Comparison of ENCODE assay signal across 21 cellular contexts in the genomic region with DNA sequence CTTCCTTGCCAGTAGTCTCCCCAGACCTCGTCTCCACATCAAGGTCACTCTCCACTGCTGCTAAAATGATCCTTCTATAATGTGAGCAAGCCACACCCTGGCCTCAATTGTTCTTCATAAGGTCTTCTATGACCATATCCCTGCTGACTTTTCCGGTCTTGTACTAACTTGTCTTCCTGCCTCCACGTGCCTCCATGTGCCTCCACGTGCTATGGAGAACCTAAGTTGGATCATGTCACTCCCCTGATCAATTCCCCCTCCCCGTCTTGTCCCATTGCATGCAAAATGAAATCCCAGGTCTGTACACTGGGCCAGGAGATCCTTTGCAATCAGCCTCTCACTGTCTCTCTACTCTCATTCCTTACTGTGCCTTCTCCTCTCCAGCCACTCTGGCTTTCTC.
A peak's percentile ranks its signal among the peaks of the same experiment; 100 is the strongest.
DNase-seq lines count a peak whose midpoint lies in the region; ATAC-seq, FAIRE-seq and TF ChIP-seq lines count a peak whose summit lies in the region.
"Had no signal": no experiment of that assay in that cellular context is flagged by ENCODE, and none has a peak within 500 bp of the region (broad histone marks: within the 10 kb centered on the region; RNA-seq: fewer than 3 reads in every experiment).

No MANE protein-coding gene starts in this region.

- intact Hi-C loops in HepG2 (cut with micrococcal nuclease; ENCODE audit: unreplicated experiment) = no loop called here
- intact Hi-C loops in right lobe of liver (cut with DNase I) = no loop called here

- POLR2A ChIA-PET in HepG2 (lab: Yijun Ruan, JAX) = no interaction called here

- no peaks in the 10 kb centered on the region for H3K4me1 ChIP-seq in HepG2 (ENCODE audit: insufficient read depth, low read length)
- no peaks in the 10 kb centered on the region for H3K4me1 ChIP-seq in right lobe of liver
- H3K4me1 ChIP-seq in foreskin keratinocyte = no peaks in the 10 kb centered on the region

- TF ChIP-seq RAD21 in HepG2 (CRISPR knock-in tag; IDR thresholded peaks at IDR 0.05) = no peak

- TF ChIP-seq POLR2A in HepG2 (IDR thresholded peaks at IDR 0.05; ENCODE audit: insufficient read depth in 1 of 2, low read depth in 2 of 2, low read length in 2 of 2) (no peak), right lobe of liver (IDR thresholded peaks at IDR 0.05) (no peak)

- no peaks in the 10 kb centered on the region for H3K36me3 Mint-ChIP-seq in nephron progenitor cell (ENCODE audit: low read depth)
- H3K36me3 Mint-ChIP-seq: CD4-positive, CD25-positive, alpha-beta regulatory T cell; CD8-positive, alpha-beta memory T cell; IgD-negative memory B cell had no signal

- 25% methylated on average over 5 of the region's 5 CpGs for WGBS in HepG2 (ENCODE audit: low lambda C conversion rate)
- 63% methylated on average over 4 of the region's 5 CpGs for WGBS in right lobe of liver (ENCODE audit: insufficient coverage, low coverage, low lambda C conversion rate, missing lambda C conversion rate)

- BruUV-seq in HepG2 (replicated peaks; lab: Mats Ljungman, UMichigan) = no TSS peak

- H3K27me3 ChIP-seq in HepG2 (ENCODE audit: control insufficient read depth in 1 of 2, insufficient read depth in 2 of 2, low read length in 2 of 2) = peaks cover 0 to 27% of the 10 kb centered on the region in 2 experiments; a peak in 3 of 5 replicates
- no peaks in the 10 kb centered on the region for H3K27me3 ChIP-seq in right lobe of liver
- no peaks in the 10 kb centered on the region for H3K27me3 ChIP-seq in foreskin keratinocyte
- H3K27me3 ChIP-seq: BE2C had no signal

- H3K9ac ChIP-seq in HepG2 (ENCODE audit: insufficient read depth, low read depth, low read length) = no peak overlapping the region

- H3K4me3 Mint-ChIP-seq in nephron progenitor cell = no peak overlapping the region
- H3K4me3 Mint-ChIP-seq: CD4-positive, CD25-positive, alpha-beta regulatory T cell; CD8-positive, alpha-beta memory T cell; H9 had no signal

- TF ChIP-seq EP300 in HepG2 (IDR thresholded peaks at IDR 0.05; ENCODE audit: low read depth in 2 of 2, low read length in 2 of 2) (no peak), HepG2 (CRISPR knock-in tag; IDR thresholded peaks at IDR 0.05; ENCODE audit: borderline replicate concordance) (no peak)

- FAIRE-seq in HepG2 (lab: Jason Lieb, UNC) = no peak
- FAIRE-seq: GM12878, H1 had no signal

- no peak for DNase-seq in HepG2 (ENCODE audit: low spot score)
- DNase-seq in right lobe of liver = no peak
- peak in 1 of 2 donors; percentile 20 for DNase-seq in foreskin keratinocyte
- no peak for DNase-seq in nephron progenitor cell
- no peak for DNase-seq in left lobe of liver (ENCODE audit: low spot score)
- DNase-seq: BE2C; C1 segment of cervical spinal cord; CD4-positive, CD25-positive, alpha-beta regulatory T cell; CD8-positive, alpha-beta memory T cell; COR-L47; DMS 273 treated with DMSO at 0.1 percent for 48 hours; DMS53; DND-41; EL; H9 had no signal

- TF ChIP-seq CTCF in HepG2 (CRISPR knock-in tag; IDR thresholded peaks at IDR 0.05) (no peak), right lobe of liver (IDR thresholded peaks at IDR 0.05) (no peak), foreskin keratinocyte (conservative IDR thresholded peaks at IDR 0.05) (no peak), nephron progenitor cell (IDR thresholded peaks at IDR 0.05) (no peak)

- no peaks in the 10 kb centered on the region for H3K79me2 ChIP-seq in HepG2 (ENCODE audit: insufficient read depth, low read length)

- peaks cover 12% of the 10 kb centered on the region for H3K27me3 Mint-ChIP-seq in nephron progenitor cell (ENCODE audit: low read depth, poor library complexity)

- H3K9me3 ChIP-seq in HepG2 (ENCODE audit: low read length) = no peaks in the 10 kb centered on the region
- no peaks in the 10 kb centered on the region for H3K9me3 ChIP-seq in right lobe of liver

- in situ Hi-C loops in HepG2 (cut with HindIII; ENCODE audit: extremely low pct_ligation_motif_present, low pct_unique_long_range_greater_than_20kb) = no loop called here

- CTCF ChIA-PET in HepG2 (lab: Yijun Ruan, JAX; ENCODE audit: low intra/inter-chr PET ratio, low total read pairs) = no interaction called here

- H3K36me3 ChIP-seq in HepG2 (replicated peaks in 1 of 2; ENCODE audit: control insufficient read depth in 1 of 2, insufficient read depth in 2 of 2, low read length in 2 of 2) (no peaks in the 10 kb centered on the region), right lobe of liver (no peaks in the 10 kb centered on the region)
- H3K36me3 ChIP-seq: BE2C had no signal

- H3K4me2 ChIP-seq in HepG2 (ENCODE audit: low read depth, low read length) = no peak overlapping the region

- peaks cover 6% of the 10 kb centered on the region for H3K4me1 Mint-ChIP-seq in nephron progenitor cell
- H3K4me1 Mint-ChIP-seq: CD4-positive, CD25-positive, alpha-beta regulatory T cell; CD8-positive, alpha-beta memory T cell; H9; IgD-negative memory B cell had no signal

- H3K27ac Mint-ChIP-seq in nephron progenitor cell = peak overlapping the region; percentile 23
- H3K27ac Mint-ChIP-seq: CD4-positive, CD25-positive, alpha-beta regulatory T cell; CD8-positive, alpha-beta memory T cell; H9; IgD-negative memory B cell had no signal

- H3K27ac ChIP-seq in HepG2 (ENCODE audit: extremely low read length, insufficient read depth, low read length) (no peak overlapping the region), right lobe of liver (no peak overlapping the region), foreskin keratinocyte (no peak overlapping the region)
- H3K27ac ChIP-seq: HL-60 had no signal

- peaks cover 3% of the 10 kb centered on the region for H3K9me3 Mint-ChIP-seq in nephron progenitor cell
- H3K9me3 Mint-ChIP-seq: H9 had no signal

- no peaks in the 10 kb centered on the region for H4K20me1 ChIP-seq in HepG2 (ENCODE audit: insufficient read depth, low read length)

- no peak for ATAC-seq in HepG2
- ATAC-seq in right lobe of liver = no peak
- peak; percentile 12 for ATAC-seq in foreskin keratinocyte
- ATAC-seq in HG02981 (IDR thresholded peaks at IDR 0.05; ENCODE audit: unreplicated experiment) = no peak
- ATAC-seq in GM19395 (IDR thresholded peaks at IDR 0.05; ENCODE audit: unreplicated experiment) = no peak
- ATAC-seq in left lobe of liver = no peak
- ATAC-seq: GM12878 had no signal

- H3K4me3 ChIP-seq in HepG2 (replicated peaks in 1 of 3; ENCODE audit: insufficient read depth in 1 of 3, low read depth in 2 of 3, low read length in 3 of 3) (no peak overlapping the region), right lobe of liver (no peak overlapping the region)
- H3K4me3 ChIP-seq: GM12878 had no signal

- no peak overlapping the region for H2AFZ ChIP-seq in HepG2 (ENCODE audit: low read length)

TF ChIP-seq in HepG2, 621 proteins besides CTCF, POLR2A, EP300 and RAD21:
- TF ChIP-seq ARHGAP35 (CRISPR knock-in tag; IDR thresholded peaks at IDR 0.05; ENCODE audit: borderline replicate concordance) (no peak), RFXAP (CRISPR knock-in tag; IDR thresholded peaks at IDR 0.05; ENCODE audit: borderline replicate concordance) (no peak), AGO1 (IDR thresholded peaks at IDR 0.05; ENCODE audit: low read depth, low read length, poor library complexity, severe bottlenecking) (no peak), KDM5B (CRISPR knock-in tag; IDR thresholded peaks at IDR 0.05; ENCODE audit: borderline replicate concordance) (no peak)
- TF ChIP-seq, protein P1, sequence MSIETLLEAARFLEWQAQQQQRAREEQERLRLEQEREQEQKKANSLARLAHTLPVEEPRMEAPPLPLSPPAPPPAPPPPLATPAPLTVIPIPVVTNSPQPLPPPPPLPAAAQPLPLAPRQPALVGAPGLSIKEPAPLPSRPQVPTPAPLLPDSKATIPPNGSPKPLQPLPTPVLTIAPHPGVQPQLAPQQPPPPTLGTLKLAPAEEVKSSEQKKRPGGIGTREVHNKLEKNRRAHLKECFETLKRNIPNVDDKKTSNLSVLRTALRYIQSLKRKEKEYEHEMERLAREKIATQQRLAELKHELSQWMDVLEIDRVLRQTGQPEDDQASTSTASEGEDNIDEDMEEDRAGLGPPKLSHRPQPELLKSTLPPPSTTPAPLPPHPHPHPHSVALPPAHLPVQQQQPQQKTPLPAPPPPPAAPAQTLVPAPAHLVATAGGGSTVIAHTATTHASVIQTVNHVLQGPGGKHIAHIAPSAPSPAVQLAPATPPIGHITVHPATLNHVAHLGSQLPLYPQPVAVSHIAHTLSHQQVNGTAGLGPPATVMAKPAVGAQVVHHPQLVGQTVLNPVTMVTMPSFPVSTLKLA (IDR thresholded peaks at IDR 0.05) = peak; percentile 98
